ENCODE assay signal across 2 cellular contexts in genomic region chr11:830295-831131, GRCh38.
TF ChIP-seq lines count a peak whose summit lies in the region.

No MANE protein-coding gene starts in this region.

TF ChIP-seq in WTC11, 78 proteins besides CTCF, POLR2A, EP300 and RAD21 (continued from another document):
- TF ChIP-seq, protein P1, sequence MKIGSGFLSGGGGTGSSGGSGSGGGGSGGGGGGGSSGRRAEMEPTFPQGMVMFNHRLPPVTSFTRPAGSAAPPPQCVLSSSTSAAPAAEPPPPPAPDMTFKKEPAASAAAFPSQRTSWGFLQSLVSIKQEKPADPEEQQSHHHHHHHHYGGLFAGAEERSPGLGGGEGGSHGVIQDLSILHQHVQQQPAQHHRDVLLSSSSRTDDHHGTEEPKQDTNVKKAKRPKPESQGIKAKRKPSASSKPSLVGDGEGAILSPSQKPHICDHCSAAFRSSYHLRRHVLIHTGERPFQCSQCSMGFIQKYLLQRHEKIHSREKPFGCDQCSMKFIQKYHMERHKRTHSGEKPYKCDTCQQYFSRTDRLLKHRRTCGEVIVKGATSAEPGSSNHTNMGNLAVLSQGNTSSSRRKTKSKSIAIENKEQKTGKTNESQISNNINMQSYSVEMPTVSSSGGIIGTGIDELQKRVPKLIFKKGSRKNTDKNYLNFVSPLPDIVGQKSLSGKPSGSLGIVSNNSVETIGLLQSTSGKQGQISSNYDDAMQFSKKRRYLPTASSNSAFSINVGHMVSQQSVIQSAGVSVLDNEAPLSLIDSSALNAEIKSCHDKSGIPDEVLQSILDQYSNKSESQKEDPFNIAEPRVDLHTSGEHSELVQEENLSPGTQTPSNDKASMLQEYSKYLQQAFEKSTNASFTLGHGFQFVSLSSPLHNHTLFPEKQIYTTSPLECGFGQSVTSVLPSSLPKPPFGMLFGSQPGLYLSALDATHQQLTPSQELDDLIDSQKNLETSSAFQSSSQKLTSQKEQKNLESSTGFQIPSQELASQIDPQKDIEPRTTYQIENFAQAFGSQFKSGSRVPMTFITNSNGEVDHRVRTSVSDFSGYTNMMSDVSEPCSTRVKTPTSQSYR (CRISPR knock-in tag; IDR thresholded peaks at IDR 0.05) = no peak

TF ChIP-seq in HepG2, 621 proteins besides CTCF, POLR2A, EP300 and RAD21 (continued from another document and continues in another):
- TF ChIP-seq, protein P2, sequence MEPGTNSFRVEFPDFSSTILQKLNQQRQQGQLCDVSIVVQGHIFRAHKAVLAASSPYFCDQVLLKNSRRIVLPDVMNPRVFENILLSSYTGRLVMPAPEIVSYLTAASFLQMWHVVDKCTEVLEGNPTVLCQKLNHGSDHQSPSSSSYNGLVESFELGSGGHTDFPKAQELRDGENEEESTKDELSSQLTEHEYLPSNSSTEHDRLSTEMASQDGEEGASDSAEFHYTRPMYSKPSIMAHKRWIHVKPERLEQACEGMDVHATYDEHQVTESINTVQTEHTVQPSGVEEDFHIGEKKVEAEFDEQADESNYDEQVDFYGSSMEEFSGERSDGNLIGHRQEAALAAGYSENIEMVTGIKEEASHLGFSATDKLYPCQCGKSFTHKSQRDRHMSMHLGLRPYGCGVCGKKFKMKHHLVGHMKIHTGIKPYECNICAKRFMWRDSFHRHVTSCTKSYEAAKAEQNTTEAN (CRISPR knock-in tag; conservative IDR thresholded peaks at IDR 0.05) = no peak
- no peak for TF ChIP-seq ZNF296 (CRISPR knock-in tag; conservative IDR thresholded peaks at IDR 0.05)
- TF ChIP-seq GZF1 (CRISPR knock-in tag; IDR thresholded peaks at IDR 0.05) = 0 out of 2 replicates have a peak, but pooled peaks have one; percentile 39
- no peak for TF ChIP-seq KDM5B (CRISPR knock-in tag; IDR thresholded peaks at IDR 0.05; ENCODE audit: borderline replicate concordance)
- TF ChIP-seq ZNF446 (CRISPR knock-in tag; IDR thresholded peaks at IDR 0.05) = no peak
- TF ChIP-seq SMAD1 (CRISPR knock-in tag; IDR thresholded peaks at IDR 0.05; ENCODE audit: borderline replicate concordance, low read depth) = no peak
- TF ChIP-seq HMGA1 (CRISPR knock-in tag; conservative IDR thresholded peaks at IDR 0.05) = no peak
- no peak for TF ChIP-seq NONO (IDR thresholded peaks at IDR 0.05)
- TF ChIP-seq NONO (CRISPR knock-in tag; conservative IDR thresholded peaks at IDR 0.05) = no peak; the same call in 1 of the 2 replicates
- no peak for TF ChIP-seq JUN (CRISPR knock-in tag; IDR thresholded peaks at IDR 0.05)
- 0 out of 2 replicates have a peak, but pooled peaks have one; percentile 33 for TF ChIP-seq ZNF460 (CRISPR knock-in tag; IDR thresholded peaks at IDR 0.05; ENCODE audit: borderline replicate concordance)
- TF ChIP-seq HOXA7 (CRISPR knock-in tag; IDR thresholded peaks at IDR 0.05) = no peak
- no peak for TF ChIP-seq CREB1 (IDR thresholded peaks at IDR 0.05)
- no peak for TF ChIP-seq CREB1 (CRISPR knock-in tag; IDR thresholded peaks at IDR 0.05)
- TF ChIP-seq, protein P3, sequence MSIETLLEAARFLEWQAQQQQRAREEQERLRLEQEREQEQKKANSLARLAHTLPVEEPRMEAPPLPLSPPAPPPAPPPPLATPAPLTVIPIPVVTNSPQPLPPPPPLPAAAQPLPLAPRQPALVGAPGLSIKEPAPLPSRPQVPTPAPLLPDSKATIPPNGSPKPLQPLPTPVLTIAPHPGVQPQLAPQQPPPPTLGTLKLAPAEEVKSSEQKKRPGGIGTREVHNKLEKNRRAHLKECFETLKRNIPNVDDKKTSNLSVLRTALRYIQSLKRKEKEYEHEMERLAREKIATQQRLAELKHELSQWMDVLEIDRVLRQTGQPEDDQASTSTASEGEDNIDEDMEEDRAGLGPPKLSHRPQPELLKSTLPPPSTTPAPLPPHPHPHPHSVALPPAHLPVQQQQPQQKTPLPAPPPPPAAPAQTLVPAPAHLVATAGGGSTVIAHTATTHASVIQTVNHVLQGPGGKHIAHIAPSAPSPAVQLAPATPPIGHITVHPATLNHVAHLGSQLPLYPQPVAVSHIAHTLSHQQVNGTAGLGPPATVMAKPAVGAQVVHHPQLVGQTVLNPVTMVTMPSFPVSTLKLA (IDR thresholded peaks at IDR 0.05) = no peak
- no peak for TF ChIP-seq ZNF230 (CRISPR knock-in tag; IDR thresholded peaks at IDR 0.05)
- TF ChIP-seq RCOR2 (CRISPR knock-in tag; IDR thresholded peaks at IDR 0.05) = no peak
- TF ChIP-seq CHCHD3 (CRISPR knock-in tag; IDR thresholded peaks at IDR 0.05) = no peak
- TF ChIP-seq MAFF (IDR thresholded peaks at IDR 0.05; ENCODE audit: low read depth, low read length) = no peak
- peak; percentile 44; the same call in 1 of the 2 replicates for TF ChIP-seq HDAC1 (CRISPR knock-in tag; IDR thresholded peaks at IDR 0.05)
- TF ChIP-seq TIGD3 (CRISPR knock-in tag; IDR thresholded peaks at IDR 0.05; ENCODE audit: borderline replicate concordance) = no peak
- no peak for TF ChIP-seq ZBTB34 (CRISPR knock-in tag; IDR thresholded peaks at IDR 0.05)
- no peak for TF ChIP-seq ZNF33A (CRISPR knock-in tag; IDR thresholded peaks at IDR 0.05; ENCODE audit: borderline replicate concordance)
- no peak for TF ChIP-seq NBN (conservative IDR thresholded peaks at IDR 0.05)
- TF ChIP-seq, protein P4, sequence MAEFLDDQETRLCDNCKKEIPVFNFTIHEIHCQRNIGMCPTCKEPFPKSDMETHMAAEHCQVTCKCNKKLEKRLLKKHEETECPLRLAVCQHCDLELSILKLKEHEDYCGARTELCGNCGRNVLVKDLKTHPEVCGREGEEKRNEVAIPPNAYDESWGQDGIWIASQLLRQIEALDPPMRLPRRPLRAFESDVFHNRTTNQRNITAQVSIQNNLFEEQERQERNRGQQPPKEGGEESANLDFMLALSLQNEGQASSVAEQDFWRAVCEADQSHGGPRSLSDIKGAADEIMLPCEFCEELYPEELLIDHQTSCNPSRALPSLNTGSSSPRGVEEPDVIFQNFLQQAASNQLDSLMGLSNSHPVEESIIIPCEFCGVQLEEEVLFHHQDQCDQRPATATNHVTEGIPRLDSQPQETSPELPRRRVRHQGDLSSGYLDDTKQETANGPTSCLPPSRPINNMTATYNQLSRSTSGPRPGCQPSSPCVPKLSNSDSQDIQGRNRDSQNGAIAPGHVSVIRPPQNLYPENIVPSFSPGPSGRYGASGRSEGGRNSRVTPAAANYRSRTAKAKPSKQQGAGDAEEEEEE (CRISPR knock-in tag; IDR thresholded peaks at IDR 0.05; ENCODE audit: borderline replicate concordance) = no peak
- peak; percentile 61 for TF ChIP-seq ZNF883 (CRISPR knock-in tag; IDR thresholded peaks at IDR 0.05; ENCODE audit: not compliant biosample characterization)
- no peak for TF ChIP-seq ZHX2 (IDR thresholded peaks at IDR 0.05; ENCODE audit: low read depth)
- no peak for TF ChIP-seq ZHX2 (CRISPR knock-in tag; IDR thresholded peaks at IDR 0.05; ENCODE audit: borderline replicate concordance)
- peak; percentile 62; the same call in 1 of the 2 replicates for TF ChIP-seq TFDP1 (CRISPR knock-in tag; IDR thresholded peaks at IDR 0.05; ENCODE audit: borderline replicate concordance)
- TF ChIP-seq ZNF136 (CRISPR knock-in tag; IDR thresholded peaks at IDR 0.05; ENCODE audit: low read depth) = no peak
- no peak for TF ChIP-seq MIER3 (CRISPR knock-in tag; IDR thresholded peaks at IDR 0.05; ENCODE audit: borderline replicate concordance)
- no peak for TF ChIP-seq ZNF773 (CRISPR knock-in tag; IDR thresholded peaks at IDR 0.05; ENCODE audit: borderline replicate concordance)
- no peak for TF ChIP-seq SIX4 (CRISPR knock-in tag; IDR thresholded peaks at IDR 0.05)
- no peak for TF ChIP-seq NFKBIZ (CRISPR knock-in tag; IDR thresholded peaks at IDR 0.05)
- no peak for TF ChIP-seq ZSCAN29 (CRISPR knock-in tag; conservative IDR thresholded peaks at IDR 0.05)
- TF ChIP-seq FOXA1 (IDR thresholded peaks at IDR 0.05) = no peak
- 0 out of 2 replicates have a peak, but pooled peaks have one; percentile 2 for TF ChIP-seq FOXA1 (CRISPR knock-in tag; IDR thresholded peaks at IDR 0.05)
- no peak for TF ChIP-seq RFX3 (CRISPR knock-in tag; IDR thresholded peaks at IDR 0.05)
- TF ChIP-seq, protein P5, sequence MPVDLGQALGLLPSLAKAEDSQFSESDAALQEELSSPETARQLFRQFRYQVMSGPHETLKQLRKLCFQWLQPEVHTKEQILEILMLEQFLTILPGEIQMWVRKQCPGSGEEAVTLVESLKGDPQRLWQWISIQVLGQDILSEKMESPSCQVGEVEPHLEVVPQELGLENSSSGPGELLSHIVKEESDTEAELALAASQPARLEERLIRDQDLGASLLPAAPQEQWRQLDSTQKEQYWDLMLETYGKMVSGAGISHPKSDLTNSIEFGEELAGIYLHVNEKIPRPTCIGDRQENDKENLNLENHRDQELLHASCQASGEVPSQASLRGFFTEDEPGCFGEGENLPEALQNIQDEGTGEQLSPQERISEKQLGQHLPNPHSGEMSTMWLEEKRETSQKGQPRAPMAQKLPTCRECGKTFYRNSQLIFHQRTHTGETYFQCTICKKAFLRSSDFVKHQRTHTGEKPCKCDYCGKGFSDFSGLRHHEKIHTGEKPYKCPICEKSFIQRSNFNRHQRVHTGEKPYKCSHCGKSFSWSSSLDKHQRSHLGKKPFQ (CRISPR knock-in tag; IDR thresholded peaks at IDR 0.05; ENCODE audit: insufficient replicate concordance) = no peak
- TF ChIP-seq THYN1 (CRISPR knock-in tag; IDR thresholded peaks at IDR 0.05; ENCODE audit: borderline replicate concordance, low read depth) = no peak
- 0 out of 2 replicates have a peak, but pooled peaks have one; percentile 20 for TF ChIP-seq POGK (CRISPR knock-in tag; conservative IDR thresholded peaks at IDR 0.05)
